ENCODE assay signal across 26 cellular contexts in the genomic region with DNA sequence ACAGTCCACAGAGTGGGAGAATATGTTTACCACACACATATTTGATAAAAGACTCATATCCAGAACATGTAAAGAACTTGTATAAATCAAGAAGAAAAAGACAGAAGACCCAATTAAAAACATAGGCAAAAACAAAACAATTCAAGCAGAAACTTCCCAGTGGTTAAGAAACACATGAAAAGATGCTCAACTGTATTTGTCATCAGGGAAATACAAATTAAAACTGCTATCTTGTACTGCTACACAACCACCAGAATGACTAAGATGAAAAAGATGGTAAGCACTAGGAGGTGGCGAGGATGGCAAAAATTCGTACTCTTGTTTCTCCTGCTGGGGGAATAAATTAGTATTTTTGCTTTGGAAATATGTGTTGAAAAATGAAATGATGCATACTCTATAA.
"Had no signal": no experiment of that assay in that cellular context is flagged by ENCODE, and none has a peak within 500 bp of the region (broad histone marks: within the 10 kb centered on the region; RNA-seq: fewer than 3 reads in every experiment).

No MANE protein-coding gene starts in this region.

- ATAC-seq: activated CD4-positive, CD25-positive, alpha-beta regulatory T cell treated with anti-CD3 and anti-CD28 coated beads, Interleukin-2, amount 50 U/mL, for 24 hours; body of pancreas; left cardiac atrium; left ventricle myocardium superior; right lobe of liver; stimulated activated naive CD8-positive, alpha-beta T cell treated with anti-CD3 and anti-CD28 coated beads, Interleukin-15, Interleukin-2, amounts not matched to agents 100 U/mL and 50 U/mL, for 24 hours had no signal

- DNase-seq: activated CD4-positive, alpha-beta memory T cell treated with anti-CD3 and anti-CD28 coated beads for 36 hours; activated CD4-positive, alpha-beta T cell treated with anti-CD3 and anti-CD28 coated beads for 48 hours; activated CD8-positive, alpha-beta memory T cell treated with anti-CD3 and anti-CD28 coated beads, Interleukin-2, amount 50 U/mL, for 48 hours; activated gamma-delta T cell; activated naive CD4-positive, alpha-beta T cell treated with anti-CD3 and anti-CD28 coated beads, Interleukin-2, amount 50 U/mL, for 16 hours; activated T-cell treated with anti-CD3 and anti-CD28 coated beads, Interleukin-2, amount 50 U/mL, for 24 hours; amygdala; body of pancreas; dermis blood vessel endothelial cell; effector CD4-positive, alpha-beta T cell; esophagus squamous epithelium; foreskin melanocyte; islet precursor cell; left cardiac atrium; left ventricle myocardium superior; naive B cell; nephron progenitor cell; right lobe of liver; stimulated activated CD4-positive, alpha-beta T cell treated with anti-CD3 and anti-CD28 coated beads, Interleukin-4, amount 100 ng/mL, for 1 hour; stimulated activated naive CD8-positive, alpha-beta T cell treated with anti-CD3 and anti-CD28 coated beads, Interleukin-15, Interleukin-2, amounts not matched to agents 100 U/mL and 50 U/mL, for 24 hours; testis; transverse colon had no signal

- H3K9me3 Mint-ChIP-seq: activated CD4-positive, alpha-beta memory T cell treated with anti-CD3 and anti-CD28 coated beads for 36 hours; nephron progenitor cell had no signal

- FAIRE-seq: urothelium cell line had no signal

- H3K4me3 Mint-ChIP-seq: activated CD4-positive, alpha-beta memory T cell treated with anti-CD3 and anti-CD28 coated beads for 36 hours; activated T-cell treated with anti-CD3 and anti-CD28 coated beads, Interleukin-2, amount 50 U/mL, for 24 hours; naive B cell; nephron progenitor cell had no signal

- H3K4me3 ChIP-seq: body of pancreas, esophagus squamous epithelium, right lobe of liver, testis, transverse colon had no signal

- H3K36me3 Mint-ChIP-seq: activated CD4-positive, alpha-beta memory T cell treated with anti-CD3 and anti-CD28 coated beads for 36 hours; naive B cell had no signal

- H3K27ac Mint-ChIP-seq: activated CD4-positive, alpha-beta memory T cell treated with anti-CD3 and anti-CD28 coated beads for 36 hours; activated T-cell treated with anti-CD3 and anti-CD28 coated beads, Interleukin-2, amount 50 U/mL, for 24 hours; naive B cell; nephron progenitor cell had no signal

- H3K27me3 Mint-ChIP-seq: activated CD4-positive, alpha-beta memory T cell treated with anti-CD3 and anti-CD28 coated beads for 36 hours; activated T-cell treated with anti-CD3 and anti-CD28 coated beads, Interleukin-2, amount 50 U/mL, for 24 hours; naive B cell had no signal

- H3K27ac ChIP-seq: body of pancreas, esophagus squamous epithelium, neutrophil, right lobe of liver, testis, transverse colon, VCaP had no signal

- H3K27me3 ChIP-seq: body of pancreas, esophagus squamous epithelium, neutrophil, right lobe of liver, testis, transverse colon had no signal

- H3K9me3 ChIP-seq: body of pancreas, esophagus squamous epithelium, neutrophil, right lobe of liver, testis, transverse colon had no signal

- H3K4me1 ChIP-seq: body of pancreas, esophagus squamous epithelium, right lobe of liver, testis, transverse colon had no signal

- H3K36me3 ChIP-seq: esophagus squamous epithelium, neutrophil, right lobe of liver, transverse colon had no signal

- H3K4me1 Mint-ChIP-seq: naive B cell, nephron progenitor cell had no signal
